Comparison of ENCODE assay signal across 29 cellular contexts in genomic region chr2:7168012-7168411, GRCh38.
"Had no signal": no experiment of that assay in that cellular context is flagged by ENCODE, and none has a peak within 500 bp of the region (broad histone marks: within the 10 kb centered on the region; RNA-seq: fewer than 3 reads in every experiment).

No MANE protein-coding gene starts in this region.

- FAIRE-seq: urothelium cell line had no signal

- H3K36me3 Mint-ChIP-seq: stimulated activated effector memory CD8-positive, alpha-beta T cell treated with anti-CD3 and anti-CD28 coated beads, Interleukin-12 subunit alpha, Interleukin-12 subunit beta, amount 100 ng/mL, for 72 hours; stimulated activated memory B cell treated with anti-CD40 and anti-IgM and Interleukin-4, amounts not matched to agents 10 μg/mL and 1 μg/mL and 100 μg/mL, for 72 hours; stimulated activated naive B cell treated with anti-CD40 and anti-IgM and Interleukin-4, amounts not matched to agents 10 μg/mL and 1 μg/mL and 100 μg/mL, for 72 hours; type B pancreatic cell had no signal

- H3K36me3 ChIP-seq: stomach, suprapubic skin, thoracic aorta, thyroid gland, tibial artery, tibial nerve, transverse colon, upper lobe of left lung, upper lobe of right lung, uterus, vagina had no signal

- H3K4me3 Mint-ChIP-seq: stimulated activated effector memory CD8-positive, alpha-beta T cell treated with anti-CD3 and anti-CD28 coated beads, Interleukin-12 subunit alpha, Interleukin-12 subunit beta, amount 100 ng/mL, for 72 hours; stimulated activated memory B cell treated with anti-CD40 and anti-IgM and Interleukin-4, amounts not matched to agents 10 μg/mL and 1 μg/mL and 100 μg/mL, for 72 hours; stimulated activated naive B cell treated with anti-CD40 and anti-IgM and Interleukin-4, amounts not matched to agents 10 μg/mL and 1 μg/mL and 100 μg/mL, for 72 hours; stimulated activated naive CD8-positive, alpha-beta T cell treated with anti-CD3 and anti-CD28 coated beads, Interleukin-15, amount 100 ng/mL, for 72 hours; stimulated activated naive CD8-positive, alpha-beta T cell treated with anti-CD3 and anti-CD28 coated beads, Interleukin-15, Interleukin-2, amounts not matched to agents 100 ng/mL and 50 ng/mL, for 24 hours; type B pancreatic cell had no signal

- ATAC-seq: stimulated activated effector memory CD8-positive, alpha-beta T cell treated with anti-CD3 and anti-CD28 coated beads, Interleukin-12 subunit alpha, Interleukin-12 subunit beta, amount 100 ng/mL, for 72 hours; stimulated activated memory B cell treated with anti-CD40 and anti-IgM and Interleukin-4, amounts not matched to agents 10 μg/mL and 1 μg/mL and 100 μg/mL, for 72 hours; stimulated activated naive B cell treated with anti-CD40 and anti-IgM and Interleukin-4, amounts not matched to agents 10 μg/mL and 1 μg/mL and 100 μg/mL, for 72 hours; stimulated activated naive CD8-positive, alpha-beta T cell treated with anti-CD3 and anti-CD28 coated beads, Interleukin-15, amount 100 ng/mL, for 72 hours; stimulated activated naive CD8-positive, alpha-beta T cell treated with anti-CD3 and anti-CD28 coated beads, Interleukin-15, Interleukin-2, amounts not matched to agents 100 U/mL and 50 U/mL, for 24 hours; upper lobe of right lung had no signal

- H3K4me1 Mint-ChIP-seq: stimulated activated effector memory CD8-positive, alpha-beta T cell treated with anti-CD3 and anti-CD28 coated beads, Interleukin-12 subunit alpha, Interleukin-12 subunit beta, amount 100 ng/mL, for 72 hours; stimulated activated memory B cell treated with anti-CD40 and anti-IgM and Interleukin-4, amounts not matched to agents 10 μg/mL and 1 μg/mL and 100 μg/mL, for 72 hours; stimulated activated naive B cell treated with anti-CD40 and anti-IgM and Interleukin-4, amounts not matched to agents 10 μg/mL and 1 μg/mL and 100 μg/mL, for 72 hours; stimulated activated naive CD8-positive, alpha-beta T cell treated with anti-CD3 and anti-CD28 coated beads, Interleukin-15, amount 100 ng/mL, for 72 hours had no signal

- H3K9me3 Mint-ChIP-seq: stimulated activated effector memory CD8-positive, alpha-beta T cell treated with anti-CD3 and anti-CD28 coated beads, Interleukin-12 subunit alpha, Interleukin-12 subunit beta, amount 100 ng/mL, for 72 hours; stimulated activated memory B cell treated with anti-CD40 and anti-IgM and Interleukin-4, amounts not matched to agents 10 μg/mL and 1 μg/mL and 100 μg/mL, for 72 hours; stimulated activated naive B cell treated with anti-CD40 and anti-IgM and Interleukin-4, amounts not matched to agents 10 μg/mL and 1 μg/mL and 100 μg/mL, for 72 hours; stimulated activated naive CD8-positive, alpha-beta T cell treated with anti-CD3 and anti-CD28 coated beads, Interleukin-15, amount 100 ng/mL, for 72 hours; stimulated activated naive CD8-positive, alpha-beta T cell treated with anti-CD3 and anti-CD28 coated beads, Interleukin-15, Interleukin-2, amounts not matched to agents 100 ng/mL and 50 ng/mL, for 24 hours; type B pancreatic cell had no signal

- H3K9me3 ChIP-seq: stomach, suprapubic skin, testis, thoracic aorta, thyroid gland, tibial artery, tibial nerve, transverse colon, upper lobe of left lung, upper lobe of right lung, uterus, vagina had no signal

- H3K4me1 ChIP-seq: stomach, suprapubic skin, testis, thyroid gland, tibial artery, tibial nerve, transverse colon, upper lobe of left lung, upper lobe of right lung, uterus, vagina had no signal

- DNase-seq: stimulated activated CD4-positive, alpha-beta T cell treated with anti-CD3 and anti-CD28 coated beads, Interleukin-2, amount 100 ng/mL, for 48 hours; stimulated activated CD4-positive, alpha-beta T cell treated with anti-CD3 and anti-CD28 coated beads, Interleukin-4, amount 100 ng/mL, for 1 hour; stimulated activated CD4-positive, alpha-beta T cell treated with anti-CD3 and anti-CD28 coated beads, Interleukin-4, amount 100 ng/mL, for 24 hours; stimulated activated CD4-positive, alpha-beta T cell treated with anti-CD3 and anti-CD28 coated beads, Interleukin-4, amount 100 ng/mL, for 4 hours; stimulated activated CD8-positive, alpha-beta memory T cell treated with anti-CD3 and anti-CD28 coated beads, Interleukin-4, amount 100 ng/mL, for 48 hours; stimulated activated naive B cell treated with anti-CD40 and anti-IgM and Interleukin-4, amounts not matched to agents 10 μg/mL and 1 μg/mL and 100 μg/mL, for 72 hours; stimulated activated naive CD4-positive, alpha-beta T cell; stimulated activated naive CD4-positive, alpha-beta T cell treated with Interleukin-2 at 50 U/mL for 16 hours; stimulated activated naive CD8-positive, alpha-beta T cell treated with anti-CD3 and anti-CD28 coated beads, Interleukin-15, amount 100 ng/mL, for 72 hours; stimulated activated naive CD8-positive, alpha-beta T cell treated with anti-CD3 and anti-CD28 coated beads, Interleukin-15, Interleukin-2, amounts not matched to agents 100 U/mL and 50 U/mL, for 24 hours; stomach; substantia nigra; testis; thyroid gland; tibial artery; transverse colon; trophoblast cell; upper lobe of right lung; uterus had no signal

- H3K27me3 Mint-ChIP-seq: stimulated activated memory B cell treated with anti-CD40 and anti-IgM and Interleukin-4, amounts not matched to agents 10 μg/mL and 1 μg/mL and 100 μg/mL, for 72 hours; stimulated activated naive CD8-positive, alpha-beta T cell treated with anti-CD3 and anti-CD28 coated beads, Interleukin-15, amount 100 ng/mL, for 72 hours; stimulated activated naive CD8-positive, alpha-beta T cell treated with anti-CD3 and anti-CD28 coated beads, Interleukin-15, Interleukin-2, amounts not matched to agents 100 ng/mL and 50 ng/mL, for 24 hours; type B pancreatic cell had no signal

- H3K27me3 ChIP-seq: suprapubic skin, testis, thyroid gland, tibial artery, tibial nerve, transverse colon, upper lobe of left lung, upper lobe of right lung, uterus, vagina had no signal

- H3K4me3 ChIP-seq: stomach, suprapubic skin, testis, thoracic aorta, thyroid gland, tibial artery, tibial nerve, transverse colon, upper lobe of left lung, upper lobe of right lung, uterus, vagina had no signal

- H3K27ac ChIP-seq: stomach, suprapubic skin, testis, thoracic aorta, thyroid gland, tibial artery, tibial nerve, transverse colon, upper lobe of left lung, upper lobe of right lung, uterus, vagina had no signal

- H3K27ac Mint-ChIP-seq: stimulated activated effector memory CD8-positive, alpha-beta T cell treated with anti-CD3 and anti-CD28 coated beads, Interleukin-12 subunit alpha, Interleukin-12 subunit beta, amount 100 ng/mL, for 72 hours; stimulated activated memory B cell treated with anti-CD40 and anti-IgM and Interleukin-4, amounts not matched to agents 10 μg/mL and 1 μg/mL and 100 μg/mL, for 72 hours; stimulated activated naive B cell treated with anti-CD40 and anti-IgM and Interleukin-4, amounts not matched to agents 10 μg/mL and 1 μg/mL and 100 μg/mL, for 72 hours; stimulated activated naive CD8-positive, alpha-beta T cell treated with anti-CD3 and anti-CD28 coated beads, Interleukin-15, amount 100 ng/mL, for 72 hours; stimulated activated naive CD8-positive, alpha-beta T cell treated with anti-CD3 and anti-CD28 coated beads, Interleukin-15, Interleukin-2, amounts not matched to agents 100 ng/mL and 50 ng/mL, for 24 hours; type B pancreatic cell had no signal
